1 cellular context compared by ENCODE assay signal in genomic region chr22:29883831-29884139, GRCh38.
TF ChIP-seq lines count a peak whose summit lies in the region.

No MANE protein-coding gene starts in this region.

TF ChIP-seq in GM23338, 12 proteins besides CTCF, POLR2A, EP300 and RAD21 (continued from another document):
- no peak for TF ChIP-seq ZNF462 (CRISPR knock-in tag; IDR thresholded peaks at IDR 0.05)
- no peak for TF ChIP-seq EZH2 (IDR thresholded peaks at IDR 0.05; ENCODE audit: low read depth, unreplicated experiment)
- no peak for TF ChIP-seq ETS1 (IDR thresholded peaks at IDR 0.05)
- no peak for TF ChIP-seq JUNB (IDR thresholded peaks at IDR 0.05; ENCODE audit: unreplicated experiment)
- no peak for TF ChIP-seq EZH2phosphoT487 (IDR thresholded peaks at IDR 0.05; ENCODE audit: unreplicated experiment)
- no peak for TF ChIP-seq STAT1 (IDR thresholded peaks at IDR 0.05; ENCODE audit: unreplicated experiment)
- TF ChIP-seq POLR2AphosphoS5 (IDR thresholded peaks at IDR 0.05; ENCODE audit: low read depth), result no peak
TF ChIP-seq in GM23338: peak in this region for 0.
